ENCODE assay signal across 11 cellular contexts in the genomic region with DNA sequence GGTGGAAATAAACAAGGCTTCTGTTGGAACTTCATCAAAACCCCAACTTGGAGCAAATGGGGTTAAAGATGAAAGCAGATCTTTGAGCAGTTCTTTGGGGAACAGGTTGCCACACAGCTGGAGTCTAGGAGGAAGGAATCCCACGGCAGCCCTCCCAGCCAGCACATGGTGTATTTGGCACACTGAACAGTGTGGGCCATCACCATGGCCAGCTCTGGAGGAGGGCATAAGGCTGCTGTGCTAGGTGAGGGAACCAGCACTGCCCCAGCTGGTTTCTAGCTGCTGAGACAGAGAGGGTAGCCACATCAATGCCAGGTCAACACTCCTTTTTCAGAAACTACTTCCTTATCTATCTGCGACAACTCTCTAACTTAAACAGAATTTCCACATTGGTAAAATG. TPM values are rescaled to one million over a fixed set of nuclear protein-coding genes. Genes with fewer than 3 reads are reported as not detected.
DNase-seq lines count a peak whose midpoint lies in the region; ATAC-seq, FAIRE-seq and TF ChIP-seq lines count a peak whose summit lies in the region.
"Not testable (repeated sequence)": the region's sequence is repeated elsewhere in the genome, so short reads cannot be mapped to it uniquely, and the experiment has no call there.
"Had no signal": no experiment of that assay in that cellular context is flagged by ENCODE, and none has a peak within 500 bp of the region (broad histone marks: within the 10 kb centered on the region; RNA-seq: fewer than 3 reads in every experiment).

No MANE protein-coding gene starts in this region.

- DNase-seq in GM12892 (ENCODE audit: insufficient read length); WTC11 (ENCODE audit: low spot score); heart right ventricle; upper lobe of right lung: not testable (repeated sequence)
- DNase-seq in Right ventricle myocardium superior: peak; percentile 45
- peak; percentile 37 for DNase-seq in left ventricle myocardium superior

- not testable (repeated sequence) for H3K36me3 Mint-ChIP-seq in WTC11

- not testable (repeated sequence) for H3K4me1 Mint-ChIP-seq in WTC11

- WGBS in heart right ventricle, 2 donors: 31 to 49% methylated on average over 2 of the region's 2 CpGs

- H3K27me3 ChIP-seq in heart right ventricle, upper lobe of right lung: not testable (repeated sequence)

- POLR2A ChIA-PET in WTC11 (lab: Charles Lee): not testable (repeated sequence)

- not testable (repeated sequence) for H3K27ac Mint-ChIP-seq in WTC11

- H3K9me3 Mint-ChIP-seq in WTC11: not testable (repeated sequence)

- H3K4me3 ChIP-seq in heart right ventricle, upper lobe of right lung: not testable (repeated sequence)

- peak; percentile 57 for FAIRE-seq in GM12892 (lab: Jason Lieb, UNC)

- H3K36me3 ChIP-seq in heart right ventricle: peaks cover 0 to 18% (median 0%) of the 10 kb centered on the region in 9 donors
- H3K36me3 ChIP-seq in upper lobe of right lung: not testable (repeated sequence)

- not testable (repeated sequence) for H3K27me3 Mint-ChIP-seq in WTC11 (ENCODE audit: low read depth)

- ATAC-seq in WTC11 (0 out of 2 replicates have a peak, but pooled peaks have one; percentile 26), Right ventricle myocardium superior (ENCODE audit: poor library complexity) (peak; percentile 47), heart right ventricle (peak in 6 of 8 donors; percentile 50 to 82 (median 72)), left ventricle myocardium superior (peak; percentile 69), upper lobe of right lung (peak; percentile 33)

- CTCF ChIA-PET in WTC11 (lab: Charles Lee): not testable (repeated sequence)

- peaks cover 0 to 50% (median 14%) of the 10 kb centered on the region in 9 donors for H3K4me1 ChIP-seq in heart right ventricle
- not testable (repeated sequence) for H3K4me1 ChIP-seq in upper lobe of right lung

- H3K27ac ChIP-seq in heart right ventricle, upper lobe of right lung: not testable (repeated sequence)

- not testable (repeated sequence) for H3K9me3 ChIP-seq in heart right ventricle, upper lobe of right lung

- intact Hi-C loops in Right ventricle myocardium superior (cut with DNase I); heart right ventricle (cut with DNase I); left ventricle myocardium superior (cut with micrococcal nuclease); upper lobe of right lung (cut with DNase I): not testable (repeated sequence)

- not testable (repeated sequence) for TF ChIP-seq POLR2A in GM12892 (IDR thresholded peaks at IDR 0.05; ENCODE audit: low read depth, low read length)

- TF ChIP-seq CTCF in WTC11 (IDR thresholded peaks at IDR 0.05); heart right ventricle (IDR thresholded peaks at IDR 0.05); upper lobe of right lung (IDR thresholded peaks at IDR 0.05): not testable (repeated sequence)

- H3K4me3 Mint-ChIP-seq in WTC11: not testable (repeated sequence)

RNA-seq across cellular contexts. Expression of gene TBX20, which starts 33.7 kb away (rescaled TPM):
- polyA plus RNA-seq in GM12892 (2012; ENCODE audit: missing spikeins): not detected
- total RNA-seq in WTC11 (2021): 0.24 to 0.37 TPM (median 0.25 TPM) in 3 replicates
- total RNA-seq in Right ventricle myocardium superior: 124 TPM
- 100 to 1,000 TPM in 8 of 10 donors, 10 to 100 TPM in 2; 94.6 to 186 (median 114) TPM for total RNA-seq in heart right ventricle
- 1 to 10 TPM; 3.5 to 5.4 TPM for polyA plus RNA-seq in heart right ventricle
- total RNA-seq in left ventricle myocardium superior: 193 TPM
- total RNA-seq in upper lobe of right lung: not detected
- total RNA-seq: CD4-positive, alpha-beta memory T cell; GM12878; HFFc6 had no signal
- polyA plus RNA-seq: BJ; CD4-positive, alpha-beta memory T cell; GM12878; GM23338 had no signal

Comparison
In these comparisons a context has a peak if more than half of its experiments do, and no peak if none do; other contexts are left out.
1. RNA of gene TBX20, which starts 33.7 kb away (total RNA-seq): 193 TPM in left ventricle myocardium superior (single experiment), 124 TPM in Right ventricle myocardium superior (single experiment) and 94.6 to 186 TPM in heart right ventricle; 0.24 to 0.37 TPM in WTC11 and not detected in upper lobe of right lung (single experiment); every median in the first group is over 10 times any median in the second.
2. Peak in every context shown above with its lines, with median percentiles within 50 percentile points of each other: ATAC-seq.